15 cellular contexts compared by ENCODE assay signal in genomic region chr12:109779382-109779781, GRCh38. TPM values are rescaled to one million over a fixed set of nuclear protein-coding genes. Genes with fewer than 3 reads are reported as not detected.
DNase-seq lines count a peak whose midpoint lies in the region; ATAC-seq, FAIRE-seq and TF ChIP-seq lines count a peak whose summit lies in the region.
"Had no signal": no experiment of that assay in that cellular context is flagged by ENCODE, and none has a peak within 500 bp of the region (broad histone marks: within the 10 kb centered on the region; RNA-seq: fewer than 3 reads in every experiment).

No MANE protein-coding gene starts in this region.

- WGBS in sigmoid colon, 2 donors, result 87 to 93% methylated on average over 6 of the region's 6 CpGs

- intact Hi-C loops in sigmoid colon (cut with DNase I), result no loop called here

- no peak overlapping the region for H3K4me2 ChIP-seq in OCI-LY3 (ENCODE audit: low read length)

- H3K9ac ChIP-seq in OCI-LY3 (ENCODE audit: low read length), result no peak overlapping the region

- no peak for TF ChIP-seq POLR2A in sigmoid colon (IDR thresholded peaks at IDR 0.05)

- H4K20me1 ChIP-seq in OCI-LY3 (ENCODE audit: insufficient read depth, low read length), result no peaks in the 10 kb centered on the region

- H3K9me3 Mint-ChIP-seq in endothelial cell (ENCODE audit: unreplicated experiment), result no peaks in the 10 kb centered on the region

- TF ChIP-seq EP300 in sigmoid colon (IDR thresholded peaks at IDR 0.05), result no peak

- H3K27me3 Mint-ChIP-seq in endothelial cell (ENCODE audit: unreplicated experiment), result peaks cover 19% of the 10 kb centered on the region

- no peak overlapping the region for H3K4me3 Mint-ChIP-seq in endothelial cell (ENCODE audit: unreplicated experiment)
- H3K4me3 Mint-ChIP-seq: activated CD4-positive, alpha-beta T cell treated with anti-CD3 and anti-CD28 coated beads for 36 hours had no signal

- no peak for FAIRE-seq in HTR-8/SVneo (lab: Jason Lieb, UNC)
- FAIRE-seq: urothelium cell line had no signal

- no peaks in the 10 kb centered on the region for H3K36me3 ChIP-seq in OCI-LY3 (replicated peaks; ENCODE audit: low read depth, low read length)
- no peaks in the 10 kb centered on the region for H3K36me3 ChIP-seq in sigmoid colon
- H3K36me3 ChIP-seq: adrenal gland, prostate gland had no signal

- H3K79me2 ChIP-seq in OCI-LY3 (ENCODE audit: low read length), result no peaks in the 10 kb centered on the region

- H3K4me1 Mint-ChIP-seq in endothelial cell (ENCODE audit: unreplicated experiment), result peaks cover 7% of the 10 kb centered on the region

- peaks cover 17% of the 10 kb centered on the region for H3K36me3 Mint-ChIP-seq in endothelial cell (ENCODE audit: low read depth, unreplicated experiment)

- H3K4me1 ChIP-seq in OCI-LY3 (ENCODE audit: low read length) (peaks cover 12% of the 10 kb centered on the region), sigmoid colon (no peaks in the 10 kb centered on the region)
- H3K4me1 ChIP-seq: adrenal gland, prostate gland had no signal

- TF ChIP-seq CTCF in OCI-LY3 (IDR thresholded peaks at IDR 0.05; ENCODE audit: low read depth, low read length), result no peak
- TF ChIP-seq CTCF in endothelial cell (IDR thresholded peaks at IDR 0.05; ENCODE audit: unreplicated experiment), result no peak
- TF ChIP-seq CTCF in sigmoid colon (IDR thresholded peaks at IDR 0.05), result no peak

- H2AFZ ChIP-seq in OCI-LY3 (ENCODE audit: low read depth, low read length), result peak overlapping the region; percentile 31; the same call in 1 of the 2 replicates

- DNase-seq in SIG-M5 treated with dmso at 0.1 percent for 504 hours (lab: John Stamatoyannopoulos, UW; ENCODE audit: unreplicated experiment) (peak; percentile 37), SIG-M5 (lab: John Stamatoyannopoulos, UW) (no peak), endothelial cell (ENCODE audit: low spot score) (no peak), sigmoid colon (no peak), HTR-8/SVneo (ENCODE audit: insufficient read length, low spot score) (no peak)
- DNase-seq: activated CD4-positive, alpha-beta T cell treated with anti-CD3 and anti-CD28 coated beads for 36 hours; activated T-cell treated with anti-CD3 and anti-CD28 coated beads, Interleukin-2, amount 50 U/mL, for 1 hour; adrenal gland; GDM1; midbrain had no signal

- H3K4me3 ChIP-seq in OCI-LY3 (ENCODE audit: low read length) (no peak overlapping the region), sigmoid colon (no peak overlapping the region)
- H3K4me3 ChIP-seq: adrenal gland, prostate gland had no signal

- H3K27ac ChIP-seq in OCI-LY3 (ENCODE audit: low read length) (no peak overlapping the region), sigmoid colon (no peak overlapping the region)
- H3K27ac ChIP-seq: adrenal gland, prostate gland had no signal

- H3K9me3 ChIP-seq in OCI-LY3 (ENCODE audit: insufficient read depth, low read length), result peaks cover 4% of the 10 kb centered on the region; the same call in 1 of the 2 replicates
- peaks cover 0 to 12% (median 0%) of the 10 kb centered on the region in 4 donors for H3K9me3 ChIP-seq in sigmoid colon
- H3K9me3 ChIP-seq: adrenal gland, prostate gland had no signal

- H3K27me3 ChIP-seq in OCI-LY3 (ENCODE audit: low read depth, low read length) (no peaks in the 10 kb centered on the region), sigmoid colon (peaks cover 0 to 4% (median 0%) of the 10 kb centered on the region in 3 donors)
- H3K27me3 ChIP-seq: adrenal gland had no signal

- H3K27ac Mint-ChIP-seq in endothelial cell (ENCODE audit: unreplicated experiment), result peak overlapping the region; percentile 94
- H3K27ac Mint-ChIP-seq: activated CD4-positive, alpha-beta T cell treated with anti-CD3 and anti-CD28 coated beads for 36 hours had no signal

- ATAC-seq in GM21528 (IDR thresholded peaks at IDR 0.05; ENCODE audit: low FRiP score, unreplicated experiment) (no peak), GM21619 (IDR thresholded peaks at IDR 0.05; ENCODE audit: unreplicated experiment) (no peak)
- ATAC-seq: activated CD4-positive, alpha-beta T cell treated with anti-CD3 and anti-CD28 coated beads for 36 hours had no signal

RNA-seq across cellular contexts. Expression of gene TRPV4, which starts 53.8 kb away (rescaled TPM):
- 7.0 TPM for total RNA-seq in endothelial cell (ENCODE audit: unreplicated experiment)
- total RNA-seq in sigmoid colon, result under 1 TPM in 3 of 4 donors, not detected in 1; 0.14 to 0.55 (median 0.36) TPM
- under 1 TPM; 0.23 to 0.60 (median 0.42) TPM for polyA plus RNA-seq in sigmoid colon
- total RNA-seq: activated CD4-positive, alpha-beta T cell treated with anti-CD3 and anti-CD28 coated beads for 36 hours had no signal
